In the genomic region with DNA sequence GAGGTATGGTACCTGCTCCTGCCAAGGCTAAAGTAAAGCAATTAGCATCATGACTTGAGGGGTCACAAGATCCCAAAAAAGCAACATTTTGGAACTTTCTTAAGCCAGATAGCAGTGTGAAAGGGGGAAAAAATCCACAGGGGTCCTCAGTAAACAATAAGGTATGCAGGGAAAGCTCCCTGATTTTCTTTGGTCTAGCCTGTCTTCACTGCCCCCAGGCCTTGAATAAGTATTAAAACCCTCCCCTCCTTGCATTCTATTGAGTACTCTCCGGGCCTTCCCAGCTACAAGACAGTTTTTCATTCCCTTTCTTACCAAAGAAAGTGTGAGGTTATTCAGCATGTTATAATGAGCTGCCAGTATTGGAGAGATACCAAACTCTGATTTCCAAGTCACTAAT, we compare ENCODE assay signal across 24 cellular contexts.
"Had no signal": no experiment of that assay in that cellular context is flagged by ENCODE, and none has a peak within 500 bp of the region (broad histone marks: within the 10 kb centered on the region; RNA-seq: fewer than 3 reads in every experiment).

No MANE protein-coding gene starts in this region.

- H3K27me3 ChIP-seq: cardiac muscle cell, foreskin keratinocyte, sigmoid colon, testis had no signal

- H3K4me2 ChIP-seq: smooth muscle cell had no signal

- ATAC-seq: left ventricle myocardium superior; mucosa of descending colon; stimulated activated naive B cell treated with anti-CD40 and anti-IgM and Interleukin-4, amounts not matched to agents 10 μg/mL and 1 μg/mL and 100 μg/mL, for 72 hours had no signal

- H3K4me1 ChIP-seq: foreskin keratinocyte, sigmoid colon, testis had no signal

- DNase-seq: activated B cell treated with CpG ODN at 0.5 μM for 24 hours; activated CD4-positive, alpha-beta T cell treated with anti-CD3 and anti-CD28 coated beads for 4 hours; activated CD4-positive, alpha-beta T cell treated with anti-CD3 and anti-CD28 coated beads, Interleukin-2, amount 50 U/mL, for 48 hours; activated CD8-positive, alpha-beta memory T cell treated with anti-CD3 and anti-CD28 coated beads, Interleukin-2, amount 50 U/mL, for 48 hours; activated naive CD4-positive, alpha-beta T cell treated with Interleukin-2 at 50 U/mL for 16 hours; activated naive CD8-positive, alpha-beta T cell treated with anti-CD3 and anti-CD28 coated beads for 36 hours; activated T-cell treated with anti-CD3 and anti-CD28 coated beads, Interleukin-2, amount 50 U/mL, for 48 hours; cortex of kidney; erythroblast; left ventricle myocardium superior; mucosa of descending colon; nephron progenitor cell; retina; sigmoid colon; stimulated activated CD4-positive, alpha-beta T cell treated with anti-CD3 and anti-CD28 coated beads, Interleukin-2, amount 100 ng/mL, for 48 hours; stimulated activated CD8-positive, alpha-beta memory T cell treated with anti-CD3 and anti-CD28 coated beads, Interleukin-4, amount 100 ng/mL, for 48 hours; stimulated activated naive B cell treated with anti-CD40 and anti-IgM and Interleukin-4, amounts not matched to agents 10 μg/mL and 1 μg/mL and 100 μg/mL, for 72 hours; T-helper 1 cell; T-helper 9 cell; testis had no signal

- FAIRE-seq: astrocyte had no signal

- H3K4me3 ChIP-seq: cardiac muscle cell, mucosa of descending colon, sigmoid colon, smooth muscle cell, testis had no signal

- H3K36me3 ChIP-seq: cardiac muscle cell, sigmoid colon had no signal

- H3K27ac ChIP-seq: cardiac muscle cell, foreskin keratinocyte, sigmoid colon, testis had no signal

- H3K9me3 ChIP-seq: mucosa of descending colon, sigmoid colon, testis had no signal
